8 cellular contexts compared by ENCODE assay signal in genomic region chr3:185935465-185936263, GRCh38. TPM values are rescaled to one million over a fixed set of nuclear protein-coding genes. Genes with fewer than 3 reads are reported as not detected.
DNase-seq lines count a peak whose midpoint lies in the region; ATAC-seq and TF ChIP-seq lines count a peak whose summit lies in the region.

No MANE protein-coding gene starts in this region.

- H3K27ac ChIP-seq in brain microvascular endothelial cell: no peak overlapping the region

- no peak for TF ChIP-seq CTCF in AG10803 (conservative IDR thresholded peaks at IDR 0.05; ENCODE audit: low read length)
- no peak for TF ChIP-seq CTCF in brain microvascular endothelial cell (IDR thresholded peaks at IDR 0.05; ENCODE audit: low read depth, low read length, missing control alignments)
- no peak for TF ChIP-seq CTCF in GM13977 (IDR thresholded peaks at IDR 0.05; ENCODE audit: extremely low read depth, insufficient read depth, missing control alignments)

- H3K4me3 ChIP-seq in AG10803 (ENCODE audit: low read length) (peak overlapping the region; percentile 100), brain microvascular endothelial cell (ENCODE audit: low read depth, low read length) (peak overlapping the region; percentile 100), mononuclear cell (ENCODE audit: low read length) (peak overlapping the region; percentile 96)

- DNase-seq in AG10803 (ENCODE audit: low read depth): peak; percentile 39
- peak; percentile 66 for DNase-seq in HT1080 (ENCODE audit: low read depth)
- no peak for DNase-seq in brain microvascular endothelial cell
- DNase-seq in AG08396 (ENCODE audit: low spot score): no peak
- DNase-seq in GM13977 (ENCODE audit: low spot score): no peak

- in situ Hi-C loops in brain microvascular endothelial cell (cut with HindIII; ENCODE audit: low pct_ligation_motif_present, low sequenced_read_pairs) (no loop called here), GM13977 (cut with MboI; ENCODE audit: low pct_unique_long_range_greater_than_20kb, low sequenced_read_pairs, unreplicated experiment) (no loop called here)

- no peaks in the 10 kb centered on the region for H3K9me3 ChIP-seq in mononuclear cell (ENCODE audit: low read depth, low read length)

- H3K4me1 ChIP-seq in mononuclear cell (ENCODE audit: insufficient read depth, low read length): peaks cover 42% of the 10 kb centered on the region

- H3K27me3 ChIP-seq in brain microvascular endothelial cell (replicated peaks) (no peaks in the 10 kb centered on the region), mononuclear cell (ENCODE audit: insufficient read depth, low read length) (no peaks in the 10 kb centered on the region)

- peaks cover 12% of the 10 kb centered on the region for H3K36me3 ChIP-seq in brain microvascular endothelial cell (replicated peaks)

- ATAC-seq in HG02981 (IDR thresholded peaks at IDR 0.05; ENCODE audit: unreplicated experiment) (no peak), HG03521 (IDR thresholded peaks at IDR 0.05; ENCODE audit: unreplicated experiment) (no peak)

RNA-seq across cellular contexts. Expression of gene TRA2B, which starts 2.1 kb away (rescaled TPM):
- total RNA-seq in HT1080 (2014; rRNA removed; shearing (Covaris generic)): 427 and 535 TPM in 2 replicates
- 207 and 262 TPM in 2 replicates for polyA plus RNA-seq in HT1080 (2015; cell fraction: cytosol; rRNA removed)
- 549 and 852 TPM in 2 replicates for polyA plus RNA-seq in HT1080 (2015; cell fraction: nucleus; rRNA removed)
- 496 TPM for total RNA-seq in mononuclear cell

Comparison
In these comparisons a context has a peak if more than half of its experiments do, and no peak if none do; other contexts are left out.
1. DNase-seq: peak in AG10803 (single experiment) and HT1080 (single experiment); none in brain microvascular endothelial cell (single experiment), AG08396 (single experiment) and GM13977 (single experiment).
2. Peak in every context shown above with its lines, with median percentiles within 50 percentile points of each other: H3K4me3 ChIP-seq.